In genomic region chr6:152146385-152146784, GRCh38 we compare ENCODE assay signal across 12 cellular contexts.
DNase-seq lines count a peak whose midpoint lies in the region; FAIRE-seq lines count a peak whose summit lies in the region.
"Had no signal": no experiment of that assay in that cellular context is flagged by ENCODE, and none has a peak within 500 bp of the region (broad histone marks: within the 10 kb centered on the region; RNA-seq: fewer than 3 reads in every experiment).

No MANE protein-coding gene starts in this region.

- DNase-seq in Daoy (ENCODE audit: low read depth): peak; percentile 6
- peak; percentile 31 for DNase-seq in HTR-8/SVneo (ENCODE audit: insufficient read length, low spot score)
- DNase-seq in dedifferentiated amniotic fluid mesenchymal stem cell (ENCODE audit: extremely low spot score): peak; percentile 53
- DNase-seq in non-pigmented ciliary epithelial cell (ENCODE audit: low read depth): peak; percentile 65
- no peak for DNase-seq in stimulated activated CD4-positive, alpha-beta T cell treated with anti-CD3 and anti-CD28 coated beads, Interleukin-4, amount 100 ng/mL, for 24 hours
- no peak for DNase-seq in Kasumi-1 (lab: John Stamatoyannopoulos, UW)
- DNase-seq in HuH-7 (ENCODE audit: low spot score): no peak
- DNase-seq: GF-D8; NCI-H1694 treated with DMSO at 0.1 percent for 48 hours; NCI-H526; right cardiac atrium; stimulated activated naive CD4-positive, alpha-beta T cell had no signal

- FAIRE-seq in HTR-8/SVneo (lab: Jason Lieb, UNC): no peak

Comparison
In these comparisons a context has a peak if more than half of its experiments do, and no peak if none do; other contexts are left out.
1. DNase-seq: peak in Daoy (single experiment), HTR-8/SVneo (single experiment), dedifferentiated amniotic fluid mesenchymal stem cell (single experiment) and non-pigmented ciliary epithelial cell (single experiment); none in stimulated activated CD4-positive, alpha-beta T cell treated with anti-CD3 and anti-CD28 coated beads, Interleukin-4, amount 100 ng/mL, for 24 hours (single experiment), Kasumi-1 (0 of 2) and HuH-7 (single experiment).